Comparison of ENCODE assay signal across 30 cellular contexts in genomic region chr9:70283848-70284247, GRCh38. TPM values are rescaled to one million over a fixed set of nuclear protein-coding genes. Genes with fewer than 3 reads are reported as not detected.
DNase-seq lines count a peak whose midpoint lies in the region; ATAC-seq, FAIRE-seq and TF ChIP-seq lines count a peak whose summit lies in the region.
"Had no signal": no experiment of that assay in that cellular context is flagged by ENCODE, and none has a peak within 500 bp of the region (broad histone marks: within the 10 kb centered on the region; RNA-seq: fewer than 3 reads in every experiment).

No MANE protein-coding gene starts in this region.

- no peaks in the 10 kb centered on the region for H3K4me1 ChIP-seq in CD4-positive, CD25-positive, alpha-beta regulatory T cell (ENCODE audit: control insufficient read depth, insufficient read depth, low read length, poor library complexity, severe bottlenecking)
- no peaks in the 10 kb centered on the region for H3K4me1 ChIP-seq in HUES6 (ENCODE audit: control insufficient read depth, insufficient read depth, low read length)
- H3K4me1 ChIP-seq in aorta (ENCODE audit: control insufficient read depth in 1 of 2, insufficient read depth in 2 of 2, low read length in 2 of 2): no peaks in the 10 kb centered on the region
- H3K4me1 ChIP-seq: A549, SJCRH30 had no signal

- H3K4me3 Mint-ChIP-seq in activated T-cell treated with anti-CD3 and anti-CD28 coated beads, Interleukin-2, amount 50 U/mL, for 24 hours: no peak overlapping the region
- H3K4me3 Mint-ChIP-seq in activated T-cell treated with anti-CD3 and anti-CD28 coated beads, Interleukin-2, amount 50 U/mL, for 4 hours: no peak overlapping the region
- no peak overlapping the region for H3K4me3 Mint-ChIP-seq in CD4-positive, CD25-positive, alpha-beta regulatory T cell
- H3K4me3 Mint-ChIP-seq in mesothelial cell of epicardium: no peak overlapping the region
- H3K4me3 Mint-ChIP-seq: B cell; CD8-positive, alpha-beta memory T cell had no signal

- intact Hi-C loops in aorta (cut with DNase I): no loop called here

- FAIRE-seq in RCC 7860 (lab: Jason Lieb, UNC): no peak
- FAIRE-seq: A549, GM12891, GM19239 had no signal

- H3K27ac Mint-ChIP-seq in activated T-cell treated with anti-CD3 and anti-CD28 coated beads, Interleukin-2, amount 50 U/mL, for 24 hours: peak overlapping the region; percentile 70
- peak overlapping the region in 2 of 3 donors; percentile 16 to 34 for H3K27ac Mint-ChIP-seq in CD4-positive, CD25-positive, alpha-beta regulatory T cell
- peak overlapping the region; percentile 39 for H3K27ac Mint-ChIP-seq in mesothelial cell of epicardium
- H3K27ac Mint-ChIP-seq: B cell had no signal

- no peak for TF ChIP-seq CTCF in mesothelial cell of epicardium (IDR thresholded peaks at IDR 0.05; ENCODE audit: unreplicated experiment)

- peaks cover 91% of the 10 kb centered on the region for H3K36me3 Mint-ChIP-seq in activated T-cell treated with anti-CD3 and anti-CD28 coated beads, Interleukin-2, amount 50 U/mL, for 24 hours (ENCODE audit: low read depth)
- peaks cover 59% of the 10 kb centered on the region for H3K36me3 Mint-ChIP-seq in activated T-cell treated with anti-CD3 and anti-CD28 coated beads, Interleukin-2, amount 50 U/mL, for 4 hours (ENCODE audit: insufficient read depth)
- H3K36me3 Mint-ChIP-seq in CD4-positive, CD25-positive, alpha-beta regulatory T cell: peaks cover 50% of the 10 kb centered on the region
- H3K36me3 Mint-ChIP-seq in mesothelial cell of epicardium: peaks cover 49% of the 10 kb centered on the region

- no peaks in the 10 kb centered on the region for H3K9me3 Mint-ChIP-seq in activated T-cell treated with anti-CD3 and anti-CD28 coated beads, Interleukin-2, amount 50 U/mL, for 24 hours
- H3K9me3 Mint-ChIP-seq in activated T-cell treated with anti-CD3 and anti-CD28 coated beads, Interleukin-2, amount 50 U/mL, for 4 hours: no peaks in the 10 kb centered on the region
- no peaks in the 10 kb centered on the region for H3K9me3 Mint-ChIP-seq in CD4-positive, CD25-positive, alpha-beta regulatory T cell
- no peaks in the 10 kb centered on the region for H3K9me3 Mint-ChIP-seq in mesothelial cell of epicardium
- H3K9me3 Mint-ChIP-seq: CD8-positive, alpha-beta memory T cell had no signal

- DNase-seq in activated T-cell treated with anti-CD3 and anti-CD28 coated beads, Interleukin-2, amount 50 U/mL, for 24 hours: no peak
- DNase-seq in activated T-cell treated with anti-CD3 and anti-CD28 coated beads, Interleukin-2, amount 50 U/mL, for 4 hours: no peak
- no peak for DNase-seq in CD4-positive, CD25-positive, alpha-beta regulatory T cell
- DNase-seq in mesothelial cell of epicardium (ENCODE audit: low spot score in 2 of 2, unreplicated experiment in 2 of 2) (no peak), RCC 7860 (ENCODE audit: low spot score) (no peak), germinal center (ENCODE audit: low spot score) (no peak), aorta (no peak)
- DNase-seq: CD8-positive, alpha-beta memory T cell; DMS79 treated with DMSO at 0.1 percent for 48 hours; GF-D8; KBM-7; MV-4-11; NCI-H1105; NCI-H1436 treated with DMSO at 0.1 percent for 48 hours; NCI-H187 treated with DMSO at 0.1 percent for 48 hours; NCI-H2107; NCI-H446 treated with DMSO at 0.1 percent for 48 hours; NCI-H526; NCI-H82; NK-92 treated with Interleukin-12 subunit alpha and Interleukin-12 subunit beta, amount 100 ng/mL, for 24 hours; PC-3; SJCRH30 had no signal

- H3K9ac ChIP-seq in HUES6 (ENCODE audit: low read length): no peak overlapping the region

- no peaks in the 10 kb centered on the region for H3K27me3 Mint-ChIP-seq in activated T-cell treated with anti-CD3 and anti-CD28 coated beads, Interleukin-2, amount 50 U/mL, for 24 hours
- no peaks in the 10 kb centered on the region for H3K27me3 Mint-ChIP-seq in activated T-cell treated with anti-CD3 and anti-CD28 coated beads, Interleukin-2, amount 50 U/mL, for 4 hours (ENCODE audit: low read depth)
- no peaks in the 10 kb centered on the region for H3K27me3 Mint-ChIP-seq in CD4-positive, CD25-positive, alpha-beta regulatory T cell
- no peaks in the 10 kb centered on the region for H3K27me3 Mint-ChIP-seq in mesothelial cell of epicardium (ENCODE audit: low read depth)
- H3K27me3 Mint-ChIP-seq: B cell; CD8-positive, alpha-beta memory T cell had no signal

- H3K4me1 Mint-ChIP-seq in activated T-cell treated with anti-CD3 and anti-CD28 coated beads, Interleukin-2, amount 50 U/mL, for 24 hours (ENCODE audit: low read depth): peaks cover 18% of the 10 kb centered on the region
- H3K4me1 Mint-ChIP-seq in activated T-cell treated with anti-CD3 and anti-CD28 coated beads, Interleukin-2, amount 50 U/mL, for 4 hours (ENCODE audit: low read depth): peaks cover 5% of the 10 kb centered on the region
- H3K4me1 Mint-ChIP-seq in CD4-positive, CD25-positive, alpha-beta regulatory T cell: peaks cover 12 to 38% (median 28%) of the 10 kb centered on the region in 4 donors
- peaks cover 28% of the 10 kb centered on the region for H3K4me1 Mint-ChIP-seq in mesothelial cell of epicardium

- H3K27ac ChIP-seq in CD4-positive, CD25-positive, alpha-beta regulatory T cell (ENCODE audit: insufficient read depth, low read length, poor library complexity, severe bottlenecking): no peak overlapping the region
- H3K27ac ChIP-seq in HUES6 (ENCODE audit: low read depth, low read length) (peak overlapping the region; percentile 18; the same call in 1 of the 2 replicates), aorta (ENCODE audit: low read depth in 1 of 2, low read length in 2 of 2) (no peak overlapping the region)
- H3K27ac ChIP-seq: A549, C4-2B, SJCRH30 had no signal

- 81 to 93% methylated on average over 1 of the region's 1 CpG for WGBS in aorta, 2 donors

- H3K4me3 ChIP-seq in CD4-positive, CD25-positive, alpha-beta regulatory T cell (ENCODE audit: low read depth, low read length): no peak overlapping the region
- H3K4me3 ChIP-seq in HUES6 (ENCODE audit: low read depth, low read length) (no peak overlapping the region), aorta (ENCODE audit: low read length in 2 of 2) (no peak overlapping the region)
- H3K4me3 ChIP-seq: A549, SJCRH30 had no signal

- ATAC-seq in activated T-cell treated with anti-CD3 and anti-CD28 coated beads, Interleukin-2, amount 50 U/mL, for 4 hours: no peak
- ATAC-seq in CD4-positive, CD25-positive, alpha-beta regulatory T cell (ENCODE audit: low read depth in 2 of 2): no peak
- no peak for ATAC-seq in aorta (ENCODE audit: low FRiP score)
- ATAC-seq: A549, PC-3, Right ventricle myocardium inferior, SK-N-SH treated with all-trans-retinoic acid at 6 μM for 48 hours had no signal

- H3K9me3 ChIP-seq in CD4-positive, CD25-positive, alpha-beta regulatory T cell (ENCODE audit: control insufficient read depth in 2 of 2, low read length in 2 of 2): no peaks in the 10 kb centered on the region
- H3K9me3 ChIP-seq in HUES6 (ENCODE audit: control insufficient read depth, insufficient read depth, low read depth, low read length): no peaks in the 10 kb centered on the region
- H3K9me3 ChIP-seq in aorta (ENCODE audit: control insufficient read depth, low read length): no peaks in the 10 kb centered on the region
- H3K9me3 ChIP-seq: A549, SJCRH30 had no signal

- H3K27me3 ChIP-seq in CD4-positive, CD25-positive, alpha-beta regulatory T cell (ENCODE audit: control insufficient read depth, insufficient read depth, low read length): no peaks in the 10 kb centered on the region
- no peaks in the 10 kb centered on the region for H3K27me3 ChIP-seq in HUES6 (ENCODE audit: control insufficient read depth, insufficient read depth, low read length)
- no peaks in the 10 kb centered on the region for H3K27me3 ChIP-seq in aorta (ENCODE audit: control insufficient read depth in 1 of 2, insufficient read depth in 2 of 2, low read length in 1 of 2)
- H3K27me3 ChIP-seq: SJCRH30 had no signal

- peaks cover 75% of the 10 kb centered on the region for H3K36me3 ChIP-seq in CD4-positive, CD25-positive, alpha-beta regulatory T cell (ENCODE audit: control insufficient read depth, insufficient read depth, low read length)
- H3K36me3 ChIP-seq in HUES6 (ENCODE audit: control insufficient read depth, insufficient read depth, low read length) (peaks cover 76% of the 10 kb centered on the region), aorta (ENCODE audit: control insufficient read depth in 1 of 2, insufficient read depth in 2 of 2, low read length in 1 of 2) (peaks cover 0 to 5% of the 10 kb centered on the region in 2 donors)

RNA-seq across cellular contexts. Expression of gene SMC5, which starts 25.1 kb away (rescaled TPM):
- 10 to 100 TPM; 35.9 to 44.3 (median 38.1) TPM for total RNA-seq in activated T-cell treated with anti-CD3 and anti-CD28 coated beads, Interleukin-2, amount 50 U/mL, for 4 hours
- 37.1 TPM for total RNA-seq in CD4-positive, CD25-positive, alpha-beta regulatory T cell
- polyA plus RNA-seq in CD4-positive, CD25-positive, alpha-beta regulatory T cell: 10 to 100 TPM; 12.5 to 17.9 (median 16.0) TPM
- 48.9 to 56.2 TPM (median 49.3 TPM) in 3 replicates for total RNA-seq in mesothelial cell of epicardium
- total RNA-seq in aorta: 10 to 100 TPM; 36.4 to 37.0 TPM
- 10 to 100 TPM; 10.3 to 19.0 TPM for polyA plus RNA-seq in aorta
